In genomic region chr1:228911225-228911624, GRCh38 we compare ENCODE assay signal across 21 cellular contexts.
DNase-seq lines count a peak whose midpoint lies in the region; ATAC-seq and TF ChIP-seq lines count a peak whose summit lies in the region.
"Had no signal": no experiment of that assay in that cellular context is flagged by ENCODE, and none has a peak within 500 bp of the region (broad histone marks: within the 10 kb centered on the region; RNA-seq: fewer than 3 reads in every experiment).

No MANE protein-coding gene starts in this region.

- no peaks in the 10 kb centered on the region for H3K4me1 Mint-ChIP-seq in activated CD8-positive, alpha-beta memory T cell treated with anti-CD3 and anti-CD28 coated beads, Interleukin-2, amount 10 ng/mL, durations not matched to agents 7 days and 5 days
- peaks cover 16% of the 10 kb centered on the region for H3K4me1 Mint-ChIP-seq in endodermal cell
- H3K4me1 Mint-ChIP-seq: CD4-positive, alpha-beta memory T cell had no signal

- H3K27ac ChIP-seq in endodermal cell (ENCODE audit: low read depth, low read length) (peak overlapping the region; percentile 78), neuronal stem cell (replicated peaks; ENCODE audit: low read length) (peak overlapping the region; percentile 71), vagina (no peak overlapping the region)

- no peak overlapping the region for H3K4me3 Mint-ChIP-seq in activated CD8-positive, alpha-beta memory T cell treated with anti-CD3 and anti-CD28 coated beads, Interleukin-2, amount 10 ng/mL, durations not matched to agents 7 days and 5 days
- no peak overlapping the region for H3K4me3 Mint-ChIP-seq in endodermal cell
- H3K4me3 Mint-ChIP-seq: activated T-cell treated with anti-CD3 and anti-CD28 coated beads, Interleukin-2, amount 50 U/mL, for 24 hours; CD4-positive, alpha-beta memory T cell; stimulated activated naive CD8-positive, alpha-beta T cell treated with anti-CD3 and anti-CD28 coated beads, Interleukin-15, Interleukin-2, amounts not matched to agents 100 ng/mL and 50 ng/mL, for 24 hours; T-helper 2 cell treated with Interferon-gamma antibody and Interleukin-4, amounts not matched to agents 5 μg/mL and 100 μg/mL, for 36 hours had no signal

- H4K8ac ChIP-seq in neuronal stem cell (ENCODE audit: low read depth, low read length): no peak overlapping the region

- peaks cover 2% of the 10 kb centered on the region for H3K36me3 Mint-ChIP-seq in activated CD8-positive, alpha-beta memory T cell treated with anti-CD3 and anti-CD28 coated beads, Interleukin-2, amount 10 ng/mL, durations not matched to agents 7 days and 5 days
- peaks cover 1% of the 10 kb centered on the region for H3K36me3 Mint-ChIP-seq in endodermal cell (ENCODE audit: low read depth)
- H3K36me3 Mint-ChIP-seq: CD4-positive, alpha-beta memory T cell had no signal

- H3K27me3 Mint-ChIP-seq in activated CD8-positive, alpha-beta memory T cell treated with anti-CD3 and anti-CD28 coated beads, Interleukin-2, amount 10 ng/mL, durations not matched to agents 7 days and 5 days: peaks cover 6% of the 10 kb centered on the region
- peaks cover 3% of the 10 kb centered on the region for H3K27me3 Mint-ChIP-seq in endodermal cell (ENCODE audit: insufficient read depth)
- H3K27me3 Mint-ChIP-seq: activated T-cell treated with anti-CD3 and anti-CD28 coated beads, Interleukin-2, amount 50 U/mL, for 24 hours; stimulated activated naive CD8-positive, alpha-beta T cell treated with anti-CD3 and anti-CD28 coated beads, Interleukin-15, Interleukin-2, amounts not matched to agents 100 ng/mL and 50 ng/mL, for 24 hours had no signal

- H2BK12ac ChIP-seq in neuronal stem cell (ENCODE audit: low read length): no peak overlapping the region

- peaks cover 2% of the 10 kb centered on the region for H3K9me3 Mint-ChIP-seq in activated CD8-positive, alpha-beta memory T cell treated with anti-CD3 and anti-CD28 coated beads, Interleukin-2, amount 10 ng/mL, durations not matched to agents 7 days and 5 days (ENCODE audit: low read depth)
- peaks cover 5% of the 10 kb centered on the region for H3K9me3 Mint-ChIP-seq in endodermal cell
- H3K9me3 Mint-ChIP-seq: T-helper 2 cell treated with Interferon-gamma antibody and Interleukin-4, amounts not matched to agents 5 μg/mL and 100 μg/mL, for 36 hours had no signal

- no peaks in the 10 kb centered on the region for H3K79me1 ChIP-seq in neuronal stem cell (ENCODE audit: low read depth, low read length)

- H3K4me3 ChIP-seq in endodermal cell (ENCODE audit: low read length) (no peak overlapping the region), neuronal stem cell (ENCODE audit: low read length in 2 of 2) (no peak overlapping the region), vagina (no peak overlapping the region)

- no peak overlapping the region for H2BK15ac ChIP-seq in neuronal stem cell (ENCODE audit: low read length)

- no peak overlapping the region for H3K27ac Mint-ChIP-seq in activated CD8-positive, alpha-beta memory T cell treated with anti-CD3 and anti-CD28 coated beads, Interleukin-2, amount 10 ng/mL, durations not matched to agents 7 days and 5 days
- no peak overlapping the region for H3K27ac Mint-ChIP-seq in endodermal cell
- H3K27ac Mint-ChIP-seq: activated T-cell treated with anti-CD3 and anti-CD28 coated beads, Interleukin-2, amount 50 U/mL, for 24 hours; stimulated activated naive CD8-positive, alpha-beta T cell treated with anti-CD3 and anti-CD28 coated beads, Interleukin-15, Interleukin-2, amounts not matched to agents 100 ng/mL and 50 ng/mL, for 24 hours; T-helper 2 cell treated with Interferon-gamma antibody and Interleukin-4, amounts not matched to agents 5 μg/mL and 100 μg/mL, for 36 hours had no signal

- CTCF ChIA-PET in activated CD8-positive, alpha-beta memory T cell treated with anti-CD3 and anti-CD28 coated beads, Interleukin-2, amount 10 ng/mL, durations not matched to agents 7 days and 5 days (lab: Charles Lee): interaction anchor here (1.0 kb wide), 1 partner anchor 538 kb away, joined by 3 read pairs; no protein-coding TSS in a partner anchor

- no peak for ATAC-seq in activated CD8-positive, alpha-beta memory T cell treated with anti-CD3 and anti-CD28 coated beads, Interleukin-2, amount 10 ng/mL, durations not matched to agents 7 days and 5 days
- no peak for ATAC-seq in GM19395 (IDR thresholded peaks at IDR 0.05; ENCODE audit: unreplicated experiment)
- no peak for ATAC-seq in GM21423 (IDR thresholded peaks at IDR 0.05; ENCODE audit: unreplicated experiment)

- no peak overlapping the region for H3K14ac ChIP-seq in neuronal stem cell (ENCODE audit: low read length)

- no peak overlapping the region for H3K23ac ChIP-seq in neuronal stem cell (ENCODE audit: low read depth, low read length, poor library complexity)

- peak overlapping the region; percentile 79 for H2AFZ ChIP-seq in neuronal stem cell (ENCODE audit: low read length)

- no peaks in the 10 kb centered on the region for H3K36me3 ChIP-seq in endodermal cell (ENCODE audit: control insufficient read depth, insufficient read depth, low read length)
- H3K36me3 ChIP-seq in neuronal stem cell (replicated peaks in 1 of 2; ENCODE audit: control insufficient read depth in 2 of 2, insufficient read depth in 2 of 2, low read length in 2 of 2): no peaks in the 10 kb centered on the region
- no peaks in the 10 kb centered on the region for H3K36me3 ChIP-seq in vagina

- H3K18ac ChIP-seq in neuronal stem cell (ENCODE audit: low read length): peak overlapping the region; percentile 73

- peak; percentile 15 for DNase-seq in activated CD8-positive, alpha-beta memory T cell treated with anti-CD3 and anti-CD28 coated beads for 24 hours
- no peak for DNase-seq in activated CD8-positive, alpha-beta memory T cell treated with anti-CD3 and anti-CD28 coated beads, Interleukin-2, amount 10 ng/mL, durations not matched to agents 7 days and 5 days
- DNase-seq in endodermal cell (peak; percentile 47), neuronal stem cell (ENCODE audit: low spot score) (no peak), vagina (ENCODE audit: extremely low spot score in 2 of 2) (peak; percentile 44 to 55), NOMO-1 treated with DMSO at 0.1 percent for 48 hours (lab: John Stamatoyannopoulos, UW; ENCODE audit: unreplicated experiment) (no peak)
- DNase-seq: activated CD4-positive, alpha-beta T cell treated with anti-CD3 and anti-CD28 coated beads for 48 hours; activated T-cell treated with anti-CD3 and anti-CD28 coated beads, Interleukin-2, amount 50 U/mL, for 24 hours; AML-193; CD4-positive, alpha-beta memory T cell; cerebellar nuclear complex; GOT3; MM.1S; NCI-H1436; NCI-H446 treated with DMSO at 0.1 percent for 48 hours; nucleus accumbens; Right ventricle myocardium superior had no signal

- peaks cover 8% of the 10 kb centered on the region for H3K9me3 ChIP-seq in endodermal cell (ENCODE audit: control insufficient read depth, low read length)
- peaks cover 1 to 3% of the 10 kb centered on the region in 2 donors for H3K9me3 ChIP-seq in neuronal stem cell (replicated peaks in 1 of 2; ENCODE audit: control insufficient read depth in 2 of 2, insufficient read depth in 1 of 2, low read depth in 1 of 2, low read length in 2 of 2)
- H3K9me3 ChIP-seq in vagina: no peaks in the 10 kb centered on the region

- H2BK5ac ChIP-seq in neuronal stem cell (ENCODE audit: low read length): no peak overlapping the region

- no peak overlapping the region for H2AK5ac ChIP-seq in neuronal stem cell (ENCODE audit: low read depth, low read length)

- no peak for TF ChIP-seq POLR2A in vagina (IDR thresholded peaks at IDR 0.05)

- H3K9ac ChIP-seq in endodermal cell (ENCODE audit: extremely low read depth, low read length, poor library complexity, severe bottlenecking): no peak overlapping the region
- no peak overlapping the region for H3K9ac ChIP-seq in neuronal stem cell (ENCODE audit: low read depth, low read length, poor library complexity)

- H3K27me3 ChIP-seq in endodermal cell (ENCODE audit: control insufficient read depth, insufficient read depth, low read length, poor library complexity, severe bottlenecking) (peaks cover 15% of the 10 kb centered on the region), neuronal stem cell (ENCODE audit: control insufficient read depth in 3 of 3, insufficient read depth in 3 of 3, low read depth in 1 of 3, low read length in 3 of 3) (peaks cover 0 to 4% (median 0%) of the 10 kb centered on the region in 3 experiments), vagina (no peaks in the 10 kb centered on the region)

- H4K91ac ChIP-seq in neuronal stem cell (ENCODE audit: low read depth, low read length, poor library complexity): no peak overlapping the region

- TF ChIP-seq CTCF in endodermal cell (conservative IDR thresholded peaks at IDR 0.05) (no peak), vagina (IDR thresholded peaks at IDR 0.05) (no peak)

- H3K4ac ChIP-seq in neuronal stem cell (ENCODE audit: low read length): no peak overlapping the region

- no peak overlapping the region for H2BK120ac ChIP-seq in neuronal stem cell (ENCODE audit: low read depth, low read length)

- intact Hi-C loops in vagina (cut with DNase I): no loop called here

- H3K4me1 ChIP-seq in endodermal cell (ENCODE audit: control insufficient read depth, insufficient read depth, low read length) (no peaks in the 10 kb centered on the region), neuronal stem cell (ENCODE audit: control insufficient read depth in 2 of 2, insufficient read depth in 1 of 2, low read depth in 1 of 2, low read length in 2 of 2) (peaks cover 14 to 16% of the 10 kb centered on the region in 2 donors), vagina (no peaks in the 10 kb centered on the region)

- WGBS in endodermal cell (ENCODE audit: insufficient coverage in 1 of 2, insufficient read length in 1 of 2), 2 experiments: 20 to 67% methylated on average over 2 to 7 of the region's 7 CpGs
- WGBS in neuronal stem cell (ENCODE audit: extremely low coverage in 2 of 2, insufficient read length in 2 of 2, insufficient replicate concordance in 1 of 2), 2 donors: no CpG with 5 or more reads among the region's 7 CpGs

- H3K4me2 ChIP-seq in neuronal stem cell (ENCODE audit: insufficient read depth, low read length, poor library complexity, severe bottlenecking): no peak overlapping the region

Comparison
In these comparisons a context has a peak if more than half of its experiments do, and no peak if none do; other contexts are left out.
1. DNase-seq: peak in activated CD8-positive, alpha-beta memory T cell treated with anti-CD3 and anti-CD28 coated beads for 24 hours (single experiment), endodermal cell (single experiment) and vagina (2 of 2); none in activated CD8-positive, alpha-beta memory T cell treated with anti-CD3 and anti-CD28 coated beads, Interleukin-2, amount 10 ng/mL, durations not matched to agents 7 days and 5 days (single experiment), neuronal stem cell (single experiment) and NOMO-1 treated with DMSO at 0.1 percent for 48 hours (single experiment).